Comparison of ENCODE assay signal across 13 cellular contexts in genomic region chr3:156723182-156723619, GRCh38. TPM values are rescaled to one million over a fixed set of nuclear protein-coding genes. Genes with fewer than 3 reads are reported as not detected.
DNase-seq lines count a peak whose midpoint lies in the region; ATAC-seq and TF ChIP-seq lines count a peak whose summit lies in the region.
"Had no signal": no experiment of that assay in that cellular context is flagged by ENCODE, and none has a peak within 500 bp of the region (broad histone marks: within the 10 kb centered on the region; RNA-seq: fewer than 3 reads in every experiment).

No MANE protein-coding gene starts in this region.

- TF ChIP-seq CTCF in mammary epithelial cell (conservative IDR thresholded peaks at IDR 0.05 in 1 of 2, IDR thresholded peaks at IDR 0.05 in 1 of 2; ENCODE audit: extremely low read depth in 1 of 2, insufficient read depth in 1 of 2, low read depth in 1 of 2, low read length in 2 of 2), result no peak
- no peak for TF ChIP-seq CTCF in BE2C (IDR thresholded peaks at IDR 0.05; ENCODE audit: low read depth, low read length)

- H3K79me2 ChIP-seq in mammary epithelial cell (ENCODE audit: insufficient read depth, low read length), result peaks cover 8% of the 10 kb centered on the region

- H3K4me3 Mint-ChIP-seq in activated naive CD8-positive, alpha-beta T cell, result no peak overlapping the region
- H3K4me3 Mint-ChIP-seq in activated naive CD8-positive, alpha-beta T cell treated with anti-CD3 and anti-CD28 coated beads for 36 hours, result no peak overlapping the region
- H3K4me3 Mint-ChIP-seq: B cell, IgD-negative memory B cell had no signal

- no peak for DNase-seq in activated naive CD8-positive, alpha-beta T cell treated with anti-CD3 and anti-CD28 coated beads for 36 hours
- DNase-seq in mammary epithelial cell (peak; percentile 34), A172 (ENCODE audit: low spot score) (no peak), BE2C (no peak)
- DNase-seq in stimulated activated naive CD8-positive, alpha-beta T cell treated with anti-CD3 and anti-CD28 coated beads, Interleukin-15, Interleukin-2, amounts not matched to agents 100 U/mL and 50 U/mL, for 24 hours, result no peak
- no peak for DNase-seq in effector CD4-positive, alpha-beta T cell
- DNase-seq: NCI-H2029 treated with DMSO at 0.1 percent for 48 hours, PC-3 had no signal

- CTCF ChIA-PET in mammary epithelial cell (lab: Charles Lee; ENCODE audit: low non-redundant PET), result no interaction called here

- WGBS in mammary epithelial cell (ENCODE audit: low coverage, missing lambda C conversion rate), result 100% methylated on average over 1 of the region's 2 CpGs

- no peak overlapping the region for H3K4me2 ChIP-seq in mammary epithelial cell (ENCODE audit: insufficient read depth, low read depth, low read length)
- H3K4me2 ChIP-seq: smooth muscle cell had no signal

- H3K4me3 ChIP-seq in mammary epithelial cell (replicated peaks in 1 of 3; ENCODE audit: insufficient read depth in 1 of 3, low read depth in 2 of 3, low read length in 3 of 3) (no peak overlapping the region), BE2C (ENCODE audit: low read depth, low read length) (no peak overlapping the region)
- H3K4me3 ChIP-seq: smooth muscle cell had no signal

- H3K9me3 ChIP-seq in mammary epithelial cell (replicated peaks; ENCODE audit: insufficient read depth, low read length), result no peaks in the 10 kb centered on the region
- no peaks in the 10 kb centered on the region for H3K9me3 ChIP-seq in BE2C

- no TSS peak for BruUV-seq in mammary epithelial cell (replicated peaks; lab: Mats Ljungman, UMichigan)

- H3K9me3 Mint-ChIP-seq in activated naive CD8-positive, alpha-beta T cell (ENCODE audit: low read depth), result no peaks in the 10 kb centered on the region
- H3K9me3 Mint-ChIP-seq in activated naive CD8-positive, alpha-beta T cell treated with anti-CD3 and anti-CD28 coated beads for 36 hours, result no peaks in the 10 kb centered on the region

- H3K36me3 Mint-ChIP-seq in activated naive CD8-positive, alpha-beta T cell, result peaks cover 2% of the 10 kb centered on the region
- H3K36me3 Mint-ChIP-seq in activated naive CD8-positive, alpha-beta T cell treated with anti-CD3 and anti-CD28 coated beads for 36 hours, result peaks cover 1% of the 10 kb centered on the region
- H3K36me3 Mint-ChIP-seq: IgD-negative memory B cell had no signal

- in situ Hi-C loops in mammary epithelial cell (cut with MboI; ENCODE audit: low sequenced_read_pairs in 2 of 2), result no loop called here

- intact Hi-C loops in mammary epithelial cell (cut with micrococcal nuclease), result loop anchor here (10.0 kb wide), 1 partner anchor 92 kb away; no protein-coding TSS in a partner anchor

- no peak overlapping the region for H2AFZ ChIP-seq in mammary epithelial cell (ENCODE audit: low read depth, low read length)

- ATAC-seq in HG03378 (IDR thresholded peaks at IDR 0.05; ENCODE audit: unreplicated experiment), result peak; percentile 40
- ATAC-seq in stimulated activated naive CD8-positive, alpha-beta T cell treated with anti-CD3 and anti-CD28 coated beads, Interleukin-15, Interleukin-2, amounts not matched to agents 100 U/mL and 50 U/mL, for 24 hours, result peak; percentile 57
- ATAC-seq: PC-3 had no signal

- H3K27ac Mint-ChIP-seq in activated naive CD8-positive, alpha-beta T cell, result peak overlapping the region; percentile 16
- H3K27ac Mint-ChIP-seq in activated naive CD8-positive, alpha-beta T cell treated with anti-CD3 and anti-CD28 coated beads for 36 hours, result no peak overlapping the region
- H3K27ac Mint-ChIP-seq: B cell, IgD-negative memory B cell had no signal

- peak overlapping the region; percentile 19 for H3K27ac ChIP-seq in mammary epithelial cell (ENCODE audit: insufficient read depth, low read depth, low read length)

- no peaks in the 10 kb centered on the region for H3K4me1 Mint-ChIP-seq in activated naive CD8-positive, alpha-beta T cell (ENCODE audit: low read depth)
- peaks cover 18% of the 10 kb centered on the region for H3K4me1 Mint-ChIP-seq in activated naive CD8-positive, alpha-beta T cell treated with anti-CD3 and anti-CD28 coated beads for 36 hours

- no peaks in the 10 kb centered on the region for H4K20me1 ChIP-seq in mammary epithelial cell (ENCODE audit: insufficient read depth, low read length)

- dilution Hi-C loops in mammary epithelial cell (cut with HindIII; ENCODE audit: low sequenced_read_pairs), result no loop called here

- no peaks in the 10 kb centered on the region for H3K27me3 Mint-ChIP-seq in activated naive CD8-positive, alpha-beta T cell
- H3K27me3 Mint-ChIP-seq in activated naive CD8-positive, alpha-beta T cell treated with anti-CD3 and anti-CD28 coated beads for 36 hours, result no peaks in the 10 kb centered on the region
- H3K27me3 Mint-ChIP-seq: B cell, IgD-negative memory B cell had no signal

- H3K4me1 ChIP-seq in mammary epithelial cell (ENCODE audit: insufficient read depth, low read length), result peaks cover 28% of the 10 kb centered on the region
- H3K4me1 ChIP-seq in BE2C, result no peaks in the 10 kb centered on the region

- H3K27me3 ChIP-seq in mammary epithelial cell (ENCODE audit: insufficient read depth, low read length), result no peaks in the 10 kb centered on the region
- no peaks in the 10 kb centered on the region for H3K27me3 ChIP-seq in BE2C

- H3K9ac ChIP-seq in mammary epithelial cell (ENCODE audit: insufficient read depth, low read length), result no peak overlapping the region

- H3K36me3 ChIP-seq in mammary epithelial cell (ENCODE audit: insufficient read depth, low read length), result peaks cover 13% of the 10 kb centered on the region
- H3K36me3 ChIP-seq in BE2C, result no peaks in the 10 kb centered on the region

RNA-seq across cellular contexts. Expression of gene TIPARP, which starts 48.8 kb away (rescaled TPM):
- total RNA-seq in activated naive CD8-positive, alpha-beta T cell treated with anti-CD3 and anti-CD28 coated beads for 36 hours, result 10 to 100 TPM; 26.9 to 27.0 TPM
- 100 to 1,000 TPM; 171 to 229 TPM for total RNA-seq in mammary epithelial cell
- polyA plus RNA-seq in mammary epithelial cell, result 34.4 TPM
- polyA minus RNA-seq in mammary epithelial cell, result 196 TPM
- total RNA-seq in A172 (2014; rRNA removed; shearing (Covaris generic)), result 17.9 and 20.0 TPM in 2 replicates
- polyA plus RNA-seq in BE2C (2012; ENCODE audit: insufficient read depth, insufficient read length, low read depth), result 3.3 TPM
